In genomic region chr3:89000886-89001285, GRCh38 we compare ENCODE assay signal across 1 cellular context.
TF ChIP-seq lines count a peak whose summit lies in the region.

No MANE protein-coding gene starts in this region.

TF ChIP-seq in GM23338, 12 proteins besides CTCF, POLR2A, EP300 and RAD21 (continued from another document):
- TF ChIP-seq ZNF462 (CRISPR knock-in tag; IDR thresholded peaks at IDR 0.05) (no peak), ZNF331 (CRISPR knock-in tag; IDR thresholded peaks at IDR 0.05; ENCODE audit: low read depth) (no peak), NANOG (IDR thresholded peaks at IDR 0.05; ENCODE audit: borderline replicate concordance) (no peak), ETS1 (IDR thresholded peaks at IDR 0.05) (no peak), POLR2AphosphoS5 (IDR thresholded peaks at IDR 0.05; ENCODE audit: low read depth) (no peak), CREB1 (CRISPR knock-in tag; IDR thresholded peaks at IDR 0.05; ENCODE audit: low read depth) (no peak), STAT1 (IDR thresholded peaks at IDR 0.05; ENCODE audit: unreplicated experiment) (no peak)
